Comparison of ENCODE assay signal across 36 cellular contexts in the genomic region with DNA sequence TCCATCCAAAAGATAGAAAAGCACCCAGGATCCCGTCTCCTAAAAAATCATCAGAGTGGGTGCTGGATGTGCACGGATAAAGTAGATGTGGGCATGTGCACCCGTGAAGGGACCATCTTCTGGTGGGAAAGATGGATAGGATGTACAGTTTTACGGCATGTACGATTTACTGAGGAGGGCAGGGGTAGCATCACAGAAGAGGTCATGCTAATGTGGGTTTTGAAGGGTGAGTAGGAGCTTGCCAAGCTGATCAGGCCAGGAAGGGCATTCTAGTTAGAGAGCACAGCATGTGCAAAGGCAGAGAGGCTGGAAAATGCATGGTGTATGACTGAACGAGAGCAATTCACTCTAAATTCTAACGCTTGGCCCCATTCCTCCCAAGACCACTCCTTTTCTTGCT. TPM values are rescaled to one million over a fixed set of nuclear protein-coding genes. Genes with fewer than 3 reads are reported as not detected.
"Had no signal": no experiment of that assay in that cellular context is flagged by ENCODE, and none has a peak within 500 bp of the region (broad histone marks: within the 10 kb centered on the region; RNA-seq: fewer than 3 reads in every experiment).

No MANE protein-coding gene starts in this region.

- H3K9me3 Mint-ChIP-seq: activated B cell treated with CpG ODN at 0.5 μM for 24 hours; activated CD8-positive, alpha-beta T cell treated with anti-CD3 and anti-CD28 coated beads for 36 hours; activated naive CD4-positive, alpha-beta T cell treated with anti-CD3 and anti-CD28 coated beads for 36 hours; activated naive CD4-positive, alpha-beta T cell treated with anti-CD3 and anti-CD28 coated beads, Interleukin-2, amount 50 U/mL, for 24 hours; activated naive CD8-positive, alpha-beta T cell treated with anti-CD3 and anti-CD28 coated beads for 36 hours; activated naive CD8-positive, alpha-beta T cell treated with anti-CD3 and anti-CD28 coated beads, Interleukin-2, amount 50 U/mL, for 24 hours; activated T-helper 1 cell treated with anti-CD3 and anti-CD28 coated beads, Interleukin-12 subunit alpha, Interleukin-12 subunit beta, Interleukin-2, Interleukin-4 antibody, amounts not matched to agents 30 ng/mL and 10 ng/mL and 1 ng/mL, durations not matched to agents 14 hours and 24 hours and 36 hours; activated T-helper 2 cell treated with anti-CD3 and anti-CD28 coated beads, Interferon-gamma antibody, Interleukin-2, Interleukin-4, amounts not matched to agents 10 μg/mL and 5 μg/mL and 100 μg/mL, durations not matched to agents 14 hours and 24 hours and 36 hours; T-helper 2 cell treated with Interferon-gamma antibody and Interleukin-4, amounts not matched to agents 5 μg/mL and 100 μg/mL, for 36 hours had no signal

- H3K4me3 Mint-ChIP-seq: activated B cell treated with CpG ODN at 0.5 μM for 24 hours; activated CD8-positive, alpha-beta T cell treated with anti-CD3 and anti-CD28 coated beads for 36 hours; activated naive CD4-positive, alpha-beta T cell treated with anti-CD3 and anti-CD28 coated beads for 36 hours; activated naive CD4-positive, alpha-beta T cell treated with anti-CD3 and anti-CD28 coated beads, Interleukin-2, amount 50 U/mL, for 24 hours; activated naive CD8-positive, alpha-beta T cell treated with anti-CD3 and anti-CD28 coated beads for 36 hours; activated naive CD8-positive, alpha-beta T cell treated with anti-CD3 and anti-CD28 coated beads, Interleukin-2, amount 50 U/mL, for 24 hours; activated T-helper 1 cell treated with anti-CD3 and anti-CD28 coated beads, Interleukin-12 subunit alpha, Interleukin-12 subunit beta, Interleukin-2, Interleukin-4 antibody, amounts not matched to agents 30 ng/mL and 10 ng/mL and 1 ng/mL, durations not matched to agents 14 hours and 24 hours and 36 hours; T-helper 17 cell; T-helper 2 cell treated with Interferon-gamma antibody and Interleukin-4, amounts not matched to agents 5 μg/mL and 100 μg/mL, for 36 hours had no signal

- H3K4me1 Mint-ChIP-seq: activated B cell treated with CpG ODN at 0.5 μM for 24 hours; activated naive CD4-positive, alpha-beta T cell treated with anti-CD3 and anti-CD28 coated beads, Interleukin-2, amount 50 U/mL, for 24 hours; activated naive CD8-positive, alpha-beta T cell treated with anti-CD3 and anti-CD28 coated beads, Interleukin-2, amount 50 U/mL, for 24 hours had no signal

- H3K27me3 ChIP-seq: adrenal gland, body of pancreas, cardiac muscle cell, colonic mucosa had no signal

- H3K36me3 ChIP-seq: adrenal gland, cardiac muscle cell, colonic mucosa, esophagus muscularis mucosa, heart left ventricle, WERI-Rb-1 had no signal

- H3K36me3 Mint-ChIP-seq: activated naive CD4-positive, alpha-beta T cell treated with anti-CD3 and anti-CD28 coated beads, Interleukin-2, amount 50 U/mL, for 24 hours; activated naive CD8-positive, alpha-beta T cell treated with anti-CD3 and anti-CD28 coated beads for 36 hours had no signal

- FAIRE-seq: endometrium, frontal cortex had no signal

- ATAC-seq: activated CD4-positive, CD25-positive, alpha-beta regulatory T cell treated with anti-CD3 and anti-CD28 coated beads, Interleukin-2, amount 50 U/mL, for 24 hours; activated CD8-positive, alpha-beta T cell treated with anti-CD3 and anti-CD28 coated beads for 36 hours; activated naive CD8-positive, alpha-beta T cell treated with anti-CD3 and anti-CD28 coated beads, Interleukin-2, amount 50 U/mL, for 24 hours; body of pancreas; heart left ventricle; T-helper 17 cell had no signal

- H3K4me1 ChIP-seq: adrenal gland, colonic mucosa had no signal

- DNase-seq: activated B cell treated with CpG ODN at 0.5 μM for 24 hours; activated CD4-positive, alpha-beta T cell treated with anti-CD3 and anti-CD28 coated beads for 48 hours; activated CD4-positive, alpha-beta T cell treated with anti-CD3 and anti-CD28 coated beads, Interleukin-2, amount 50 U/mL, for 1 hour; activated CD4-positive, alpha-beta T cell treated with anti-CD3 and anti-CD28 coated beads, Interleukin-2, amount 50 U/mL, for 48 hours; activated CD8-positive, alpha-beta memory T cell treated with anti-CD3 and anti-CD28 coated beads for 24 hours; activated CD8-positive, alpha-beta T cell treated with anti-CD3 and anti-CD28 coated beads for 36 hours; activated effector memory CD4-positive, alpha-beta T cell treated with anti-CD3 and anti-CD28 coated beads, Interleukin-2, amount 50 U/mL, for 16 hours; activated naive CD4-positive, alpha-beta T cell treated with anti-CD3 and anti-CD28 coated beads for 36 hours; activated naive CD8-positive, alpha-beta T cell treated with anti-CD3 and anti-CD28 coated beads for 36 hours; activated naive CD8-positive, alpha-beta T cell treated with anti-CD3 and anti-CD28 coated beads, Interleukin-2, amount 50 U/mL, for 24 hours; activated T-cell treated with anti-CD3 and anti-CD28 coated beads, Interleukin-2, amount 50 U/mL, for 1 hour; activated T-cell treated with anti-CD3 and anti-CD28 coated beads, Interleukin-2, amount 50 U/mL, for 48 hours; adrenal gland; amygdala; aorta; body of pancreas; central memory CD4-positive, alpha-beta T cell; cerebellar nuclear complex; colonic mucosa; effector CD8-positive, alpha-beta T cell; heart left ventricle; T-helper 1 cell; T-helper 17 cell; T1000; WERI-Rb-1 had no signal

- H3K4me3 ChIP-seq: adrenal gland, body of pancreas, cardiac muscle cell, colonic mucosa, esophagus muscularis mucosa, heart left ventricle had no signal

- H3K27ac ChIP-seq: adrenal gland, body of pancreas, cardiac muscle cell, colonic mucosa, esophagus muscularis mucosa, heart left ventricle, WERI-Rb-1 had no signal

- H3K27me3 Mint-ChIP-seq: activated naive CD8-positive, alpha-beta T cell treated with anti-CD3 and anti-CD28 coated beads, Interleukin-2, amount 50 U/mL, for 24 hours had no signal

- H3K27ac Mint-ChIP-seq: activated B cell treated with CpG ODN at 0.5 μM for 24 hours; activated CD8-positive, alpha-beta T cell treated with anti-CD3 and anti-CD28 coated beads for 36 hours; activated naive CD4-positive, alpha-beta T cell treated with anti-CD3 and anti-CD28 coated beads for 36 hours; activated naive CD4-positive, alpha-beta T cell treated with anti-CD3 and anti-CD28 coated beads, Interleukin-2, amount 50 U/mL, for 24 hours; activated naive CD8-positive, alpha-beta T cell treated with anti-CD3 and anti-CD28 coated beads for 36 hours; activated naive CD8-positive, alpha-beta T cell treated with anti-CD3 and anti-CD28 coated beads, Interleukin-2, amount 50 U/mL, for 24 hours; activated T-helper 1 cell treated with anti-CD3 and anti-CD28 coated beads, Interleukin-12 subunit alpha, Interleukin-12 subunit beta, Interleukin-2, Interleukin-4 antibody, amounts not matched to agents 30 ng/mL and 10 ng/mL and 1 ng/mL, durations not matched to agents 14 hours and 24 hours and 36 hours; activated T-helper 2 cell treated with anti-CD3 and anti-CD28 coated beads, Interferon-gamma antibody, Interleukin-2, Interleukin-4, amounts not matched to agents 10 μg/mL and 5 μg/mL and 100 μg/mL, durations not matched to agents 14 hours and 24 hours and 36 hours; T-helper 17 cell; T-helper 2 cell treated with Interferon-gamma antibody and Interleukin-4, amounts not matched to agents 5 μg/mL and 100 μg/mL, for 36 hours had no signal

- H3K9me3 ChIP-seq: adrenal gland, body of pancreas, colonic mucosa, esophagus muscularis mucosa, heart left ventricle had no signal

RNA-seq across cellular contexts. Expression of a gene that starts 7.8 kb away (rescaled TPM):
- total RNA-seq: activated B cell treated with CpG ODN at 0.5 μM for 24 hours; activated CD8-positive, alpha-beta T cell treated with anti-CD3 and anti-CD28 coated beads for 36 hours; activated naive CD4-positive, alpha-beta T cell treated with anti-CD3 and anti-CD28 coated beads for 36 hours; activated naive CD8-positive, alpha-beta T cell treated with anti-CD3 and anti-CD28 coated beads for 36 hours; activated T-helper 1 cell treated with anti-CD3 and anti-CD28 coated beads, Interleukin-12 subunit alpha, Interleukin-12 subunit beta, Interleukin-2, Interleukin-4 antibody, amounts not matched to agents 30 ng/mL and 10 ng/mL and 1 ng/mL, durations not matched to agents 14 hours and 24 hours and 36 hours; activated T-helper 2 cell treated with anti-CD3 and anti-CD28 coated beads, Interferon-gamma antibody, Interleukin-2, Interleukin-4, amounts not matched to agents 10 μg/mL and 5 μg/mL and 100 μg/mL, durations not matched to agents 14 hours and 24 hours and 36 hours; dermis microvascular lymphatic vessel endothelial cell; epithelial cell of proximal tubule; T-helper 17 cell had no signal
- polyA plus RNA-seq: aorta had no signal
